Comparison of ENCODE assay signal across 1 cellular context in genomic region chr18:49490246-49490762, GRCh38.
TF ChIP-seq lines count a peak whose summit lies in the region.

No MANE protein-coding gene starts in this region.

TF ChIP-seq in endothelial cell of umbilical vein, 7 proteins besides CTCF, POLR2A, EP300 and RAD21:
- TF ChIP-seq FOS (IDR thresholded peaks at IDR 0.05; ENCODE audit: borderline replicate concordance, insufficient read depth, low read length) (peak; percentile 23), GATA2 (IDR thresholded peaks at IDR 0.05; ENCODE audit: insufficient read depth, insufficient read length, low read depth, low read length) (peak; percentile 19), JUN (IDR thresholded peaks at IDR 0.05; ENCODE audit: borderline replicate concordance, insufficient read depth, insufficient read length, low read depth) (peak; percentile 18), MAX (IDR thresholded peaks at IDR 0.05; ENCODE audit: insufficient read depth, insufficient read length) (no peak)
TF ChIP-seq in endothelial cell of umbilical vein: peak in this region for 3.
